Comparison of ENCODE assay signal across 13 cellular contexts in the genomic region with DNA sequence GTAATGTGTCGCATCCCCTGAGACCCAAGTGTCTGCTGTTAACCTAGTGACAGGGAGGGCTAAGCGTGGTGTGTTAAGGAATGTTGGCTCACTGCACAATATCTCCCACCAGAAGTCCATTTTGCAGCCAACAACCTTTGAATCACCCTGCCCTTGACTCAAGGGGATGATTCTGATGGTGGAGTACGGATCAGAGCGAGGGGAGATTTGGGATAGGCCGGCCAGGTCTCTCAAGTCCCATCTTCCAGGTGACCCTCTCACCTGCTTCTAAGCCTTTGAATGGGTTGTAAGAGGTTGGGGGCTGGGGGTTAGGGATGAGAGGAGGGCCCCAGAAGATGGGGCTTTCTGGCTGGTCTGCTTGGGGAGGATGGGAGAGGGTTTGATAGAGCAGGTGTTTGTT.
"Had no signal": no experiment of that assay in that cellular context is flagged by ENCODE, and none has a peak within 500 bp of the region (broad histone marks: within the 10 kb centered on the region; RNA-seq: fewer than 3 reads in every experiment).

No MANE protein-coding gene starts in this region.

- H3K4me1 ChIP-seq: SJSA1 had no signal

- H3K36me3 Mint-ChIP-seq: activated naive CD4-positive, alpha-beta T cell treated with anti-CD3 and anti-CD28 coated beads, Interleukin-2, amount 50 U/mL, for 72 hours had no signal

- H3K27me3 Mint-ChIP-seq: activated CD4-positive, alpha-beta T cell treated with anti-CD3 and anti-CD28 coated beads for 36 hours had no signal

- H3K27ac ChIP-seq: foreskin keratinocyte, SJSA1 had no signal

- H3K36me3 ChIP-seq: breast epithelium, SJSA1, upper lobe of left lung had no signal

- ATAC-seq: activated CD4-positive, alpha-beta T cell treated with anti-CD3 and anti-CD28 coated beads for 36 hours; activated CD8-positive, alpha-beta T cell treated with anti-CD3 and anti-CD28 coated beads, Interleukin-2, amount 10 ng/mL, durations not matched to agents 7 days and 5 days; activated naive CD4-positive, alpha-beta T cell treated with anti-CD3 and anti-CD28 coated beads, Interleukin-2, amount 50 U/mL, for 72 hours; foreskin keratinocyte; left colon; right cardiac atrium had no signal

- H3K4me3 ChIP-seq: SJSA1 had no signal

- H3K9me3 ChIP-seq: breast epithelium, SJSA1, upper lobe of left lung had no signal

- H3K27me3 ChIP-seq: breast epithelium, foreskin keratinocyte, upper lobe of left lung had no signal

- H3K9me3 Mint-ChIP-seq: activated naive CD4-positive, alpha-beta T cell treated with anti-CD3 and anti-CD28 coated beads, Interleukin-2, amount 50 U/mL, for 72 hours had no signal

- DNase-seq: activated CD4-positive, alpha-beta T cell treated with anti-CD3 and anti-CD28 coated beads for 36 hours; activated CD8-positive, alpha-beta memory T cell treated with anti-CD3 and anti-CD28 coated beads, Interleukin-2, amount 50 U/mL, for 48 hours; activated CD8-positive, alpha-beta T cell treated with anti-CD3 and anti-CD28 coated beads, Interleukin-2, amount 10 ng/mL, durations not matched to agents 7 days and 5 days; aorta; foreskin keratinocyte; left colon; right cardiac atrium; stimulated activated naive CD4-positive, alpha-beta T cell; substantia nigra; upper lobe of left lung had no signal
